ENCODE assay signal across 8 cellular contexts in the genomic region with DNA sequence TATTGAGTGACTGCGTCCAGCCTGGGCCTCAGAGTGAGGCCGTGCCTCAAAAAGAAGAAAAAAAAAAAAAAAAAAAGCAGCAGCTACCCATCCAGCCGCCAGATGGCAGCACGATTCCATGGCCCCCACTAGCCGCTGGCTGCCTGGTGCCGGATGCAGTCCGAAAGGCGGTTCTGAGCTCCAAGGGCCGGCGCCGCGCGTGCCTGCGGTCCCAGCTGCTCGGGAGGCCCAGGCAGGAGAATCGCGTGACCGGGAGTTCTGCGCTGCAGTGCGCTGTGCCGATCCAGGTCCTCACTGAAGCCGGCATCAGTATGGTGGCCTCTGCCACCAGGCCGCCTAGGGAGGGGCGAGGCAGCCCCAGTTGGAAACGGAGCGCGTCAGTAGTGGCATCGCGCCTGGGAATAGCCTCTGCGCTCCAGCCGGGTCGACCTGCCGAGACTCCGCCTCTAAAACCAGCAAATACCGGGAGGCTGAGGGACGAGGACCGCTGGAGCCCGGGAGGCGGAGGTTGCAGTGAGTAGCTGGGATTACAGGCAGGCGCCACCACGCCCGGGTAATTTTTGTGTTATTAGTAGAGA. TPM values are rescaled to one million over a fixed set of nuclear protein-coding genes. Genes with fewer than 3 reads are reported as not detected.
DNase-seq lines count a peak whose midpoint lies in the region; ATAC-seq and TF ChIP-seq lines count a peak whose summit lies in the region.

No MANE protein-coding gene starts in this region.

- H3K36me3 ChIP-seq in ES-I3 (ENCODE audit: insufficient read depth, low read length) = no peaks in the 10 kb centered on the region
- no peaks in the 10 kb centered on the region for H3K36me3 ChIP-seq in MM.1S (replicated peaks; ENCODE audit: insufficient read depth, low read length)
- H3K36me3 ChIP-seq in psoas muscle (ENCODE audit: insufficient read depth in 1 of 2, low read depth in 1 of 2) = no peaks in the 10 kb centered on the region
- no peaks in the 10 kb centered on the region for H3K36me3 ChIP-seq in vagina

- no peaks in the 10 kb centered on the region for H3K36me3 Mint-ChIP-seq in T-cell

- intact Hi-C loops in left ventricle myocardium superior (cut with micrococcal nuclease) (loop anchor here (5.0 kb wide), 1 partner anchor 39 kb away; no protein-coding TSS in a partner anchor), psoas muscle (cut with DNase I) (loop anchor here (2.0 to 10.0 kb wide), 4 partner anchors 39 to 279 kb away; no protein-coding TSS in a partner anchor), vagina (cut with DNase I) (no loop called here)

- H3K27me3 Mint-ChIP-seq in T-cell = peaks cover 0 to 1% of the 10 kb centered on the region in 2 donors

- H3K79me2 ChIP-seq in MM.1S (ENCODE audit: low read length) = no peaks in the 10 kb centered on the region

- H3K4me1 ChIP-seq in ES-I3 (ENCODE audit: insufficient read depth, low read length) (peaks cover 1% of the 10 kb centered on the region; the same call in 1 of the 2 replicates), MM.1S (ENCODE audit: low read length) (no peaks in the 10 kb centered on the region), psoas muscle (peaks cover 3% of the 10 kb centered on the region), vagina (peaks cover 10% of the 10 kb centered on the region)

- peak overlapping the region; percentile 28 to 39 (median 38) for H3K4me3 Mint-ChIP-seq in T-cell

- H3K9me2 ChIP-seq in MM.1S (replicated peaks; ENCODE audit: insufficient read depth, low read length) = no peaks in the 10 kb centered on the region

- ATAC-seq in T-cell (replicated peaks in 1 of 4) (peak; percentile 62 to 80 (median 74)), left ventricle myocardium superior (peak; percentile 92), psoas muscle (peak; percentile 82 to 93 (median 85)), GM18505 (IDR thresholded peaks at IDR 0.05; ENCODE audit: unreplicated experiment) (no peak)

- CTCF ChIA-PET in T-cell (lab: Charles Lee) = interaction anchor here (0.5 to 1.9 kb wide), 20 partner anchors 9 to 1155 kb away, joined by 3 to 10 read pairs (median 4); no protein-coding TSS in a partner anchor

- peak; percentile 72 for TF ChIP-seq CTCF in MM.1S (IDR thresholded peaks at IDR 0.05; ENCODE audit: low read length)
- peak; percentile 87 for TF ChIP-seq CTCF in psoas muscle (IDR thresholded peaks at IDR 0.05)
- peak; percentile 73 to 93 (median 74) for TF ChIP-seq CTCF in vagina (IDR thresholded peaks at IDR 0.05)

- WGBS in psoas muscle, 3 donors = 10 to 15% (median 11%) methylated on average over 38 to 42 of the region's 42 CpGs

- H3K9ac ChIP-seq in ES-I3 (ENCODE audit: low read depth, low read length) (peak overlapping the region; percentile 59; the same call in 1 of the 2 replicates), MM.1S (ENCODE audit: low read length) (peak overlapping the region; percentile 59; the same call in 1 of the 2 replicates)

- H3K27ac ChIP-seq in MM.1S (ENCODE audit: low read length) (no peak overlapping the region), psoas muscle (no peak overlapping the region), vagina (peak overlapping the region; percentile 15)

- H3K4me3 ChIP-seq in MM.1S (ENCODE audit: low read length) (peak overlapping the region; percentile 73), psoas muscle (peak overlapping the region; percentile 52), vagina (peak overlapping the region; percentile 26 to 50)

- H3K9me3 ChIP-seq in ES-I3 (ENCODE audit: control insufficient read depth, insufficient read depth, low read length) (no peaks in the 10 kb centered on the region), MM.1S (replicated peaks; ENCODE audit: insufficient read depth, low read length) (no peaks in the 10 kb centered on the region), psoas muscle (no peaks in the 10 kb centered on the region), vagina (no peaks in the 10 kb centered on the region)

- H3K27ac Mint-ChIP-seq in T-cell = no peak overlapping the region

- no peaks in the 10 kb centered on the region for H4K20me1 ChIP-seq in MM.1S (ENCODE audit: insufficient read depth, low read length)

- H2AFZ ChIP-seq in MM.1S (ENCODE audit: low read length) = peak overlapping the region; percentile 99

- peak overlapping the region; percentile 99 for H3K4me2 ChIP-seq in MM.1S (ENCODE audit: low read depth, low read length)

- H3K4me1 Mint-ChIP-seq in T-cell = peaks cover under 1 to 6% (median 4%) of the 10 kb centered on the region in 3 donors

- no peaks in the 10 kb centered on the region for H3K9me3 Mint-ChIP-seq in T-cell

- no peaks in the 10 kb centered on the region for H3F3A ChIP-seq in MM.1S (ENCODE audit: insufficient read depth, low read length)

- TF ChIP-seq POLR2A in vagina (IDR thresholded peaks at IDR 0.05) = no peak
- no peak for TF ChIP-seq POLR2A in GM18505 (IDR thresholded peaks at IDR 0.05; ENCODE audit: borderline replicate concordance, extremely low read depth, insufficient read depth, insufficient read length)

- H3K27me3 ChIP-seq in MM.1S (replicated peaks; ENCODE audit: insufficient read depth, low read length) (peaks cover 4% of the 10 kb centered on the region; the same call in 1 of the 2 replicates), psoas muscle (ENCODE audit: insufficient read depth in 3 of 3, low read length in 2 of 3) (no peaks in the 10 kb centered on the region), vagina (no peaks in the 10 kb centered on the region)

- DNase-seq in MM.1S (peak; percentile 75), T-cell (peak; percentile 22 to 77 (median 63)), amygdala (lab: John Stamatoyannopoulos, UW) (peak in 49 of 56 donors; percentile 17 to 82 (median 62)), left ventricle myocardium superior (peak; percentile 91), psoas muscle (peak; percentile 86 to 92), vagina (ENCODE audit: extremely low spot score in 2 of 2) (no peak)

- POLR2A ChIA-PET in T-cell (lab: Charles Lee) = no interaction called here

RNA-seq across cellular contexts. Expression of a gene that starts 19.3 kb away (rescaled TPM):
- total RNA-seq in T-cell (1 to 10 TPM; 1.6 to 3.1 (median 2.9) TPM), left ventricle myocardium superior (2.7 TPM), psoas muscle (1 to 10 TPM; 1.3 to 2.0 (median 1.8) TPM), vagina (32.2 TPM)
- 1 to 10 TPM in 1 of 3 donors, under 1 TPM in 2; 0.44 to 1.0 (median 0.86) TPM for polyA plus RNA-seq in psoas muscle

RNA-seq across cellular contexts. Expression of a gene that starts 24.3 kb away (rescaled TPM):
- total RNA-seq in T-cell (10 to 100 TPM in 3 of 5 donors, 1 to 10 TPM in 2; 6.8 to 19.7 (median 17.3) TPM), left ventricle myocardium superior (4.9 TPM), psoas muscle (1 to 10 TPM; 2.4 to 4.8 (median 4.3) TPM), vagina (11.0 TPM)
- 1 to 10 TPM; 2.1 to 4.6 (median 2.2) TPM for polyA plus RNA-seq in psoas muscle

Comparison
In these comparisons a context has a peak if more than half of its experiments do, and no peak if none do; other contexts are left out.
1. DNase-seq: peak in MM.1S (single experiment), T-cell (34 of 34), amygdala (49 of 56), left ventricle myocardium superior (single experiment) and psoas muscle (2 of 2); none in vagina (0 of 2).
2. Peak in every context shown above with its lines, with median percentiles within 50 percentile points of each other: H3K4me3 ChIP-seq and CTCF ChIP-seq.